Comparison of ENCODE assay signal across 21 cellular contexts in the genomic region with DNA sequence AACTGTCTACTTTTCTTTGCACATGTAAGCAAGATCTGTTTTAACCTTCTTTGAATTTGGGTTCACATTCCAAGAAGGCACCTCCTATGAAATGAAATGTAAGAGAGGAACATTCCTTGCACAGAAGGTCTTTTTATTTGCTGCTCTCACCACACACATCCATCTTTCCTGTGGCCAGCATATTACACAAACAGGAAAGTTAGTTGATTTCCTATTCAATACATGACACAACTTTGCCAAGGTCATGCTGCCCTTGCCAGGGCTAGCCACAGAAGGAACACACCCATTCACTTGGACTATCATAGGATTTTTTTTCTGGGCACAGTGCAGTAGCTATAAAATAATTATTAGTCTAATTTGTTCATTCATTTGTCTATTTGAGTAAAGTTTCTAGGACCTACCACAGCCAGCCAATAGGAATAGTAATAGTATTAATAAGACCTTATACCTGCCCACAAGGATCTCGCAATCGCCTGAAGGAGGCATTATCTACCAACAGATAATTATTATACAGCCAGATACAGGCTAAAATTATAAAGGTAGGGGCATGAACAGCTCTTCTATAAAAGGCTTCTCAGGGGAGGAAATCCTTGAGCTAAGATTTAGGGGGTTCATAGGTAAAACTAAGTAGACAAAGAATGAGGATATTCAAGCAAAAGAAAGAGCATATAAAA.
A peak's percentile ranks its signal among the peaks of the same experiment; 100 is the strongest.
DNase-seq lines count a peak whose midpoint lies in the region; ATAC-seq and TF ChIP-seq lines count a peak whose summit lies in the region.
"Had no signal": no experiment of that assay in that cellular context is flagged by ENCODE, and none has a peak within 500 bp of the region (broad histone marks: within the 10 kb centered on the region; RNA-seq: fewer than 3 reads in every experiment).

No MANE protein-coding gene starts in this region.

- intact Hi-C loops in left ventricle myocardium superior (cut with micrococcal nuclease), result no loop called here

- no peak overlapping the region for H3K27ac Mint-ChIP-seq in nephron progenitor cell
- H3K27ac Mint-ChIP-seq: activated T-helper 2 cell treated with anti-CD3 and anti-CD28 coated beads, Interferon-gamma antibody, Interleukin-2, Interleukin-4, amounts not matched to agents 10 μg/mL and 5 μg/mL and 100 μg/mL, durations not matched to agents 14 hours and 24 hours and 36 hours had no signal

- H3K9me3 Mint-ChIP-seq in nephron progenitor cell, result no peaks in the 10 kb centered on the region
- H3K9me3 Mint-ChIP-seq: activated T-helper 2 cell treated with anti-CD3 and anti-CD28 coated beads, Interferon-gamma antibody, Interleukin-2, Interleukin-4, amounts not matched to agents 10 μg/mL and 5 μg/mL and 100 μg/mL, durations not matched to agents 14 hours and 24 hours and 36 hours had no signal

- CTCF ChIA-PET in GM10248 (lab: Yijun Ruan, JAX), result interaction anchor here (0.7 to 1.2 kb wide), 3 partner anchors 13 to 311 kb away, joined by 3 read pairs; no protein-coding TSS in a partner anchor

- no peak overlapping the region for H3K4me3 ChIP-seq in epithelial cell of esophagus (ENCODE audit: low read length)
- H3K4me3 ChIP-seq: right lobe of liver, suprapubic skin had no signal

- H3K36me3 Mint-ChIP-seq in nephron progenitor cell (ENCODE audit: low read depth), result no peaks in the 10 kb centered on the region

- DNase-seq in AG08395 (ENCODE audit: low spot score), result peak; percentile 16
- DNase-seq in GM13977 (ENCODE audit: low spot score), result no peak
- peak; percentile 40 for DNase-seq in epithelial cell of esophagus (ENCODE audit: low read depth)
- no peak for DNase-seq in GM10248 (ENCODE audit: extremely low spot score)
- DNase-seq in nephron progenitor cell, result no peak
- no peak for DNase-seq in left ventricle myocardium superior
- DNase-seq: amygdala; COR-L47; erythroblast; kidney; NCI-H1417; NCI-H2227 treated with DMSO at 0.1 percent for 48 hours; nucleus accumbens; right lobe of liver; SHP77; stimulated activated CD4-positive, alpha-beta T cell treated with anti-CD3 and anti-CD28 coated beads, Interleukin-2, amount 100 ng/mL, for 24 hours had no signal

- POLR2A ChIA-PET in GM10248 (lab: Yijun Ruan, JAX), result no interaction called here

- peak; percentile 16 for TF ChIP-seq CTCF in GM13977 (IDR thresholded peaks at IDR 0.05; ENCODE audit: extremely low read depth, insufficient read depth, missing control alignments)
- TF ChIP-seq CTCF in epithelial cell of esophagus (IDR thresholded peaks at IDR 0.05; ENCODE audit: insufficient read depth, low read depth, low read length, missing control alignments), result no peak
- no peak for TF ChIP-seq CTCF in GM10248 (IDR thresholded peaks at IDR 0.05; ENCODE audit: control extremely low read depth, extremely low read depth, low read depth, missing control alignments)
- TF ChIP-seq CTCF in nephron progenitor cell (IDR thresholded peaks at IDR 0.05), result no peak

- no peaks in the 10 kb centered on the region for H3K4me1 Mint-ChIP-seq in nephron progenitor cell

- H3K4me3 Mint-ChIP-seq in nephron progenitor cell, result no peak overlapping the region

- peaks cover 9% of the 10 kb centered on the region for H3K27me3 Mint-ChIP-seq in nephron progenitor cell (ENCODE audit: low read depth, poor library complexity)

- in situ Hi-C loops in GM13977 (cut with MboI; ENCODE audit: low pct_unique_long_range_greater_than_20kb, low sequenced_read_pairs, unreplicated experiment), result no loop called here

- ATAC-seq in SK-N-SH treated with all-trans-retinoic acid at 6 μM for 48 hours, result peak; percentile 35; the same call in 1 of the 3 replicates
- ATAC-seq in left ventricle myocardium superior, result no peak
- no peak for ATAC-seq in GM18907 (IDR thresholded peaks at IDR 0.05; ENCODE audit: unreplicated experiment)
- ATAC-seq: activated CD4-positive, CD25-positive, alpha-beta regulatory T cell treated with anti-CD3 and anti-CD28 coated beads, Interleukin-2, amount 50 U/mL, for 24 hours had no signal

TF ChIP-seq in SK-N-SH treated with all-trans-retinoic acid at 6 μM for 48 hours, 23 proteins besides CTCF, POLR2A, EP300 and RAD21:
- no peak for TF ChIP-seq BACH2 (CRISPR knock-in tag; IDR thresholded peaks at IDR 0.05; ENCODE audit: borderline replicate concordance)
- no peak for TF ChIP-seq GLIS3 (CRISPR knock-in tag; IDR thresholded peaks at IDR 0.05)
- TF ChIP-seq, protein P1, sequence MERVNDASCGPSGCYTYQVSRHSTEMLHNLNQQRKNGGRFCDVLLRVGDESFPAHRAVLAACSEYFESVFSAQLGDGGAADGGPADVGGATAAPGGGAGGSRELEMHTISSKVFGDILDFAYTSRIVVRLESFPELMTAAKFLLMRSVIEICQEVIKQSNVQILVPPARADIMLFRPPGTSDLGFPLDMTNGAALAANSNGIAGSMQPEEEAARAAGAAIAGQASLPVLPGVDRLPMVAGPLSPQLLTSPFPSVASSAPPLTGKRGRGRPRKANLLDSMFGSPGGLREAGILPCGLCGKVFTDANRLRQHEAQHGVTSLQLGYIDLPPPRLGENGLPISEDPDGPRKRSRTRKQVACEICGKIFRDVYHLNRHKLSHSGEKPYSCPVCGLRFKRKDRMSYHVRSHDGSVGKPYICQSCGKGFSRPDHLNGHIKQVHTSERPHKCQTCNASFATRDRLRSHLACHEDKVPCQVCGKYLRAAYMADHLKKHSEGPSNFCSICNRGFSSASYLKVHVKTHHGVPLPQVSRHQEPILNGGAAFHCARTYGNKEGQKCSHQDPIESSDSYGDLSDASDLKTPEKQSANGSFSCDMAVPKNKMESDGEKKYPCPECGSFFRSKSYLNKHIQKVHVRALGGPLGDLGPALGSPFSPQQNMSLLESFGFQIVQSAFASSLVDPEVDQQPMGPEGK (CRISPR knock-in tag; IDR thresholded peaks at IDR 0.05; ENCODE audit: borderline replicate concordance), result no peak
- TF ChIP-seq TOX (CRISPR knock-in tag; IDR thresholded peaks at IDR 0.05; ENCODE audit: borderline replicate concordance), result no peak
- no peak for TF ChIP-seq ZNF8 (CRISPR knock-in tag; IDR thresholded peaks at IDR 0.05)
- no peak for TF ChIP-seq RARB (CRISPR knock-in tag; IDR thresholded peaks at IDR 0.05)
- no peak for TF ChIP-seq PPARA (CRISPR knock-in tag; IDR thresholded peaks at IDR 0.05; ENCODE audit: borderline replicate concordance)
- no peak for TF ChIP-seq CSDC2 (CRISPR knock-in tag; IDR thresholded peaks at IDR 0.05)
- TF ChIP-seq ESRRG (CRISPR knock-in tag; IDR thresholded peaks at IDR 0.05), result no peak

Comparison
In these comparisons a context has a peak if more than half of its experiments do, and no peak if none do; other contexts are left out.
1. DNase-seq: peak in AG08395 (single experiment) and epithelial cell of esophagus (single experiment); none in GM13977 (single experiment), GM10248 (single experiment), nephron progenitor cell (single experiment) and left ventricle myocardium superior (single experiment).